ENCODE assay signal across 10 cellular contexts in genomic region chr12:6424008-6424347, GRCh38. TPM values are rescaled to one million over a fixed set of nuclear protein-coding genes. Genes with fewer than 3 reads are reported as not detected.
A peak's percentile ranks its signal among the peaks of the same experiment; 100 is the strongest.
DNase-seq lines count a peak whose midpoint lies in the region; ATAC-seq and TF ChIP-seq lines count a peak whose summit lies in the region.
"Had no signal": no experiment of that assay in that cellular context is flagged by ENCODE, and none has a peak within 500 bp of the region (broad histone marks: within the 10 kb centered on the region; RNA-seq: fewer than 3 reads in every experiment).

No MANE protein-coding gene starts in this region.

- peaks cover 53 to 83% (median 59%) of the 10 kb centered on the region in 10 experiments for H3K4me1 ChIP-seq in BLaER1 treated with 17β-estradiol and CSF1 and Interleukin-3, amounts not matched to agents 10 nM and 100 nM
- peaks cover 57% of the 10 kb centered on the region for H3K4me1 ChIP-seq in Karpas-422 (ENCODE audit: low read length)
- H3K4me1 ChIP-seq in uterus = no peaks in the 10 kb centered on the region

- H3K36me3 Mint-ChIP-seq in neural crest cell (ENCODE audit: low read depth) = no peaks in the 10 kb centered on the region

- no peaks in the 10 kb centered on the region for H3K27me3 ChIP-seq in BLaER1 treated with 17β-estradiol and CSF1 and Interleukin-3, amounts not matched to agents 10 nM and 100 nM
- H3K27me3 ChIP-seq in Karpas-422 (ENCODE audit: low read length) (no peaks in the 10 kb centered on the region), uterus (no peaks in the 10 kb centered on the region)

- H3K27me3 Mint-ChIP-seq in neural crest cell (ENCODE audit: low read depth) = peaks cover 3% of the 10 kb centered on the region

- peak overlapping the region; percentile 71 for H3K27ac Mint-ChIP-seq in neural crest cell (ENCODE audit: unreplicated experiment)
- H3K27ac Mint-ChIP-seq: nephron had no signal

- H3K36me3 ChIP-seq in BLaER1 treated with 17β-estradiol and CSF1 and Interleukin-3, amounts not matched to agents 10 nM and 100 nM = no peaks in the 10 kb centered on the region
- H3K36me3 ChIP-seq in Karpas-422 (ENCODE audit: insufficient read depth, low read length) (no peaks in the 10 kb centered on the region), uterus (no peaks in the 10 kb centered on the region)

- H3K4me2 ChIP-seq in BLaER1 treated with 17β-estradiol and CSF1 and Interleukin-3, amounts not matched to agents 10 nM and 100 nM = peak overlapping the region; percentile 76 to 96 (median 93)
- peak overlapping the region; percentile 54 for H3K4me2 ChIP-seq in Karpas-422 (ENCODE audit: low read depth, low read length, poor library complexity, severe bottlenecking)

- H2AFZ ChIP-seq in Karpas-422 (ENCODE audit: low read length) = peak overlapping the region; percentile 33; the same call in 1 of the 2 replicates

- no peaks in the 10 kb centered on the region for H4K20me1 ChIP-seq in BLaER1 treated with 17β-estradiol and CSF1 and Interleukin-3, amounts not matched to agents 10 nM and 100 nM
- H4K20me1 ChIP-seq in Karpas-422 (ENCODE audit: insufficient read depth, low read depth, low read length) = no peaks in the 10 kb centered on the region

- H3K9ac ChIP-seq in BLaER1 treated with 17β-estradiol and CSF1 and Interleukin-3, amounts not matched to agents 10 nM and 100 nM = peak overlapping the region in 9 of 11 experiments; percentile 26 to 89 (median 82); a peak in 14 of 22 replicates
- H3K9ac ChIP-seq in Karpas-422 (ENCODE audit: low read length) = peak overlapping the region; percentile 61

- no peak for ATAC-seq in HG02610 (IDR thresholded peaks at IDR 0.05; ENCODE audit: unreplicated experiment)

- H3K9me3 ChIP-seq in BLaER1 treated with 17β-estradiol and CSF1 and Interleukin-3, amounts not matched to agents 10 nM and 100 nM (replicated peaks in 1 of 11) = no peaks in the 10 kb centered on the region
- H3K9me3 ChIP-seq in Karpas-422 (ENCODE audit: low read length) = no peaks in the 10 kb centered on the region
- no peaks in the 10 kb centered on the region for H3K9me3 ChIP-seq in uterus

- 0 out of 20 replicates have a peak overlapping the region, but pooled peaks of 1 of the 10 experiments have one; percentile 4 for H3K4me3 ChIP-seq in BLaER1 treated with 17β-estradiol and CSF1 and Interleukin-3, amounts not matched to agents 10 nM and 100 nM
- H3K4me3 ChIP-seq in Karpas-422 (ENCODE audit: low read length) = peak overlapping the region; percentile 39; the same call in 1 of the 2 replicates
- no peak overlapping the region for H3K4me3 ChIP-seq in uterus

- H3K9me3 Mint-ChIP-seq in neural crest cell = peaks cover 3% of the 10 kb centered on the region
- H3K9me3 Mint-ChIP-seq: nephron had no signal

- H3K79me2 ChIP-seq in Karpas-422 (ENCODE audit: low read length) = no peaks in the 10 kb centered on the region

- intact Hi-C loops in uterus (cut with DNase I; ENCODE audit: low total_unique reads) = loop anchor here (5.0 kb wide), 1 partner anchor 113 kb away; no protein-coding TSS in a partner anchor

- H3K27ac ChIP-seq in BLaER1 treated with 17β-estradiol and CSF1 and Interleukin-3, amounts not matched to agents 10 nM and 100 nM = peak overlapping the region in 9 of 11 experiments; percentile 88 to 98 (median 96); a peak in 19 of 22 replicates
- H3K27ac ChIP-seq in Karpas-422 (ENCODE audit: low read length) (peak overlapping the region; percentile 100), caudate nucleus (ENCODE audit: low read depth, low read length) (peak overlapping the region; percentile 2), uterus (peak overlapping the region in 1 of 2 donors; percentile 25)

- TF ChIP-seq CTCF in neural crest cell (conservative IDR thresholded peaks at IDR 0.05) (no peak), uterus (IDR thresholded peaks at IDR 0.05) (no peak)

- H3K4me3 Mint-ChIP-seq in neural crest cell = no peak overlapping the region
- H3K4me3 Mint-ChIP-seq: nephron had no signal

- peak; percentile 45 for DNase-seq in Karpas-422
- no peak for DNase-seq in caudate nucleus (lab: John Stamatoyannopoulos, UW)
- no peak for DNase-seq in neural crest cell (ENCODE audit: low read depth, low spot score)
- no peak for DNase-seq in SKM-1 (lab: John Stamatoyannopoulos, UW; ENCODE audit: unreplicated experiment)
- DNase-seq in uterus = no peak
- no peak for DNase-seq in superior temporal gyrus (ENCODE audit: extremely low spot score)

- TF ChIP-seq POLR2A in uterus (IDR thresholded peaks at IDR 0.05) = peak in 1 of 2 donors; percentile 6

- peaks cover 7% of the 10 kb centered on the region for H3K4me1 Mint-ChIP-seq in neural crest cell
- H3K4me1 Mint-ChIP-seq: nephron had no signal

- H3K9me2 ChIP-seq in Karpas-422 (replicated peaks; ENCODE audit: insufficient read depth, low read length) = no peaks in the 10 kb centered on the region

RNA-seq across cellular contexts. Expression of gene CD27, which starts 20.8 kb away (rescaled TPM):
- 155 and 203 TPM in 2 replicates for total RNA-seq in Karpas-422 (2014; rRNA removed; shearing (Covaris generic); ENCODE audit: low replicate concordance)
- total RNA-seq in neural crest cell (not detected in 2 replicates), uterus (1 to 10 TPM in 1 of 4 donors, under 1 TPM in 1, not detected in 2; 0.35 to 1.4 TPM)
- total RNA-seq: MCF 10A had no signal

RNA-seq across cellular contexts. Expression of gene TAPBPL, which starts 27.9 kb away (rescaled TPM):
- total RNA-seq in Karpas-422 (2014; rRNA removed; shearing (Covaris generic); ENCODE audit: low replicate concordance) = 6.1 and 11.2 TPM in 2 replicates
- total RNA-seq in neural crest cell (0.73 and 1.2 TPM in 2 replicates), uterus (10 to 100 TPM in 3 of 4 donors, 1 to 10 TPM in 1; 10.0 to 25.7 (median 17.1) TPM)

RNA-seq across cellular contexts. Expression of gene LTBR, which starts 40.0 kb away (rescaled TPM):
- not detected in 2 replicates for total RNA-seq in Karpas-422 (2014; rRNA removed; shearing (Covaris generic); ENCODE audit: low replicate concordance)
- 1.6 and 1.7 TPM in 2 replicates for total RNA-seq in neural crest cell
- 100 to 1,000 TPM in 1 of 4 donors, 10 to 100 TPM in 3; 28.1 to 116 (median 83.5) TPM for total RNA-seq in uterus

RNA-seq across cellular contexts. Expression of gene VAMP1, which starts 46.5 kb away (rescaled TPM):
- 528 and 555 TPM in 2 replicates for total RNA-seq in Karpas-422 (2014; rRNA removed; shearing (Covaris generic); ENCODE audit: low replicate concordance)
- total RNA-seq in neural crest cell = 8.7 and 9.8 TPM in 2 replicates
- total RNA-seq in uterus = 10 to 100 TPM in 1 of 4 donors, 1 to 10 TPM in 3; 1.0 to 17.7 (median 6.8) TPM

RNA-seq across cellular contexts. Expression of gene SCNN1A, which starts 48.6 kb away (rescaled TPM):
- total RNA-seq in Karpas-422 (2014; rRNA removed; shearing (Covaris generic); ENCODE audit: low replicate concordance) = not detected in 2 replicates
- total RNA-seq in neural crest cell = not detected in 2 replicates
- 10 to 100 TPM in 2 of 4 donors, 1 to 10 TPM in 2; 1.3 to 38.3 (median 7.3) TPM for total RNA-seq in uterus

Comparison
In these comparisons a context has a peak if more than half of its experiments do, and no peak if none do; other contexts are left out.
1. RNA of gene CD27, which starts 20.8 kb away (total RNA-seq): 155 to 203 TPM in Karpas-422; 0.35 to 1.4 TPM in uterus and not detected in neural crest cell; every median in the first group is over 10 times any median in the second.
2. RNA of gene LTBR, which starts 40.0 kb away (total RNA-seq): 28.1 to 116 TPM in uterus; 1.6 to 1.7 TPM in neural crest cell and not detected in Karpas-422; every median in the first group is over 10 times any median in the second.